8 cellular contexts compared by ENCODE assay signal in genomic region chr15:93035953-93036810, GRCh38. TPM values are rescaled to one million over a fixed set of nuclear protein-coding genes. Genes with fewer than 3 reads are reported as not detected.
DNase-seq lines count a peak whose midpoint lies in the region; ATAC-seq and TF ChIP-seq lines count a peak whose summit lies in the region.

No MANE protein-coding gene starts in this region.

- TF ChIP-seq CTCF in cardiac muscle cell (IDR thresholded peaks at IDR 0.05; ENCODE audit: low read depth, low read length) (peak; percentile 54), right atrium auricular region (IDR thresholded peaks at IDR 0.05) (peak in 1 of 2 donors; percentile 63), glutamatergic neuron (IDR thresholded peaks at IDR 0.05; ENCODE audit: partially characterized antibody, unreplicated experiment) (peak; percentile 54)

- no peaks in the 10 kb centered on the region for H3K36me3 Mint-ChIP-seq in activated T-helper 17 cell treated with anti-CD3 and anti-CD28 coated beads, Interleukin-2, amount 50 U/mL, for 72 hours (ENCODE audit: low read depth)
- no peaks in the 10 kb centered on the region for H3K36me3 Mint-ChIP-seq in glutamatergic neuron (ENCODE audit: unreplicated experiment)

- H3K9me3 ChIP-seq in cardiac muscle cell (ENCODE audit: low read depth), result no peaks in the 10 kb centered on the region
- H3K9me3 ChIP-seq in right atrium auricular region, result no peaks in the 10 kb centered on the region

- no peak overlapping the region for H3K27ac ChIP-seq in cardiac muscle cell
- no peak overlapping the region for H3K27ac ChIP-seq in right atrium auricular region

- ATAC-seq in HG02938 (IDR thresholded peaks at IDR 0.05; ENCODE audit: unreplicated experiment), result peak; percentile 85
- ATAC-seq in activated T-helper 17 cell treated with anti-CD3 and anti-CD28 coated beads, Interleukin-2, amount 50 U/mL, for 72 hours (replicated peaks), result peak; percentile 76
- ATAC-seq in GM18858 (IDR thresholded peaks at IDR 0.05; ENCODE audit: unreplicated experiment), result no peak

- peaks cover 4% of the 10 kb centered on the region for H3K4me1 Mint-ChIP-seq in activated T-helper 17 cell treated with anti-CD3 and anti-CD28 coated beads, Interleukin-2, amount 50 U/mL, for 72 hours
- peaks cover 27% of the 10 kb centered on the region for H3K4me1 Mint-ChIP-seq in glutamatergic neuron (ENCODE audit: low read depth, unreplicated experiment)

- H3K27me3 ChIP-seq in cardiac muscle cell, result no peaks in the 10 kb centered on the region
- no peaks in the 10 kb centered on the region for H3K27me3 ChIP-seq in right atrium auricular region

- peak overlapping the region; percentile 41 for H3K4me3 Mint-ChIP-seq in activated T-helper 17 cell treated with anti-CD3 and anti-CD28 coated beads, Interleukin-2, amount 50 U/mL, for 72 hours
- peak overlapping the region; percentile 49 for H3K4me3 Mint-ChIP-seq in glutamatergic neuron (ENCODE audit: unreplicated experiment)

- H3K4me1 ChIP-seq in cardiac muscle cell (ENCODE audit: low read depth) (no peaks in the 10 kb centered on the region), right atrium auricular region (peaks cover 0 to 6% of the 10 kb centered on the region in 2 donors)

- H3K27ac Mint-ChIP-seq in activated T-helper 17 cell treated with anti-CD3 and anti-CD28 coated beads, Interleukin-2, amount 50 U/mL, for 72 hours, result peak overlapping the region; percentile 39
- peak overlapping the region; percentile 96 for H3K27ac Mint-ChIP-seq in glutamatergic neuron (ENCODE audit: unreplicated experiment)

- no peak overlapping the region for H3K4me3 ChIP-seq in cardiac muscle cell
- H3K4me3 ChIP-seq in right atrium auricular region, result no peak overlapping the region

- H3K9me3 Mint-ChIP-seq in activated T-helper 17 cell treated with anti-CD3 and anti-CD28 coated beads, Interleukin-2, amount 50 U/mL, for 72 hours, result no peaks in the 10 kb centered on the region
- H3K9me3 Mint-ChIP-seq in glutamatergic neuron (ENCODE audit: unreplicated experiment), result peaks cover 15% of the 10 kb centered on the region

- DNase-seq in cardiac muscle cell (ENCODE audit: low read depth in 1 of 2, low spot score in 1 of 2) (peak; percentile 50 to 61), right atrium auricular region (ENCODE audit: low spot score) (no peak), NCI-H82 (lab: John Stamatoyannopoulos, UW) (peak; percentile 85), glutamatergic neuron (peak; percentile 59)
- DNase-seq in stimulated activated CD4-positive, alpha-beta T cell treated with anti-CD3 and anti-CD28 coated beads, Interleukin-1b, Interleukin-23, amount 100 ng/mL, for 24 hours (ENCODE audit: low read depth in 4 of 4, low spot score in 1 of 4), result peak in 3 of 4 experiments; percentile 13 to 31 (median 25)

- H3K36me3 ChIP-seq in cardiac muscle cell (no peaks in the 10 kb centered on the region), right atrium auricular region (no peaks in the 10 kb centered on the region)

- no peaks in the 10 kb centered on the region for H3K27me3 Mint-ChIP-seq in activated T-helper 17 cell treated with anti-CD3 and anti-CD28 coated beads, Interleukin-2, amount 50 U/mL, for 72 hours
- peaks cover 30% of the 10 kb centered on the region for H3K27me3 Mint-ChIP-seq in glutamatergic neuron (ENCODE audit: unreplicated experiment)

RNA-seq across cellular contexts. Expression of gene RGMA, which starts 52.8 kb away (rescaled TPM):
- total RNA-seq in cardiac muscle cell, result 3.4 and 4.8 TPM in 2 replicates
- 1.0 and 2.3 TPM in 2 replicates for polyA plus RNA-seq in cardiac muscle cell
- total RNA-seq in right atrium auricular region, result 1 to 10 TPM; 7.2 to 9.9 TPM
- under 1 TPM; 0.15 to 0.26 TPM for total RNA-seq in activated T-helper 17 cell treated with anti-CD3 and anti-CD28 coated beads, Interleukin-2, amount 50 U/mL, for 72 hours
- total RNA-seq in glutamatergic neuron (ENCODE audit: unreplicated experiment), result 56.6 TPM
